In genomic region chr15:40081691-40082194, GRCh38 we compare ENCODE assay signal across 9 cellular contexts. TPM values are rescaled to one million over a fixed set of nuclear protein-coding genes. Genes with fewer than 3 reads are reported as not detected.
DNase-seq lines count a peak whose midpoint lies in the region; ATAC-seq and TF ChIP-seq lines count a peak whose summit lies in the region.
"Had no signal": no experiment of that assay in that cellular context is flagged by ENCODE, and none has a peak within 500 bp of the region (broad histone marks: within the 10 kb centered on the region; RNA-seq: fewer than 3 reads in every experiment).

No MANE protein-coding gene starts in this region.

- DNase-seq in DMS 273 (lab: John Stamatoyannopoulos, UW; ENCODE audit: unreplicated experiment) (peak; percentile 67), DMS 273 treated with DMSO at 0.1 percent for 48 hours (lab: John Stamatoyannopoulos, UW) (no peak), chondrocyte (ENCODE audit: low spot score) (no peak), kidney tubule cell (ENCODE audit: low spot score) (peak; percentile 80), cortex of kidney (lab: John Stamatoyannopoulos, UW) (no peak)

- no peak for TF ChIP-seq CTCF in OCI-LY1 (IDR thresholded peaks at IDR 0.05; ENCODE audit: low read length)
- peak; percentile 35 for TF ChIP-seq CTCF in chondrocyte (IDR thresholded peaks at IDR 0.05)

- H3K36me3 Mint-ChIP-seq in chondrocyte (ENCODE audit: low read depth) = no peaks in the 10 kb centered on the region

- H3K4me1 Mint-ChIP-seq in chondrocyte (ENCODE audit: low read depth) = peaks cover 53% of the 10 kb centered on the region

- H3K9me2 ChIP-seq in OCI-LY1 (ENCODE audit: low read depth, low read length) = no peaks in the 10 kb centered on the region

- H3K27me3 Mint-ChIP-seq in chondrocyte (ENCODE audit: low read depth) = no peaks in the 10 kb centered on the region

- H3F3A ChIP-seq in OCI-LY1 (ENCODE audit: insufficient read depth, low read length) = 0 out of 2 replicates have a peak, but pooled peaks cover 13% of the 10 kb centered on the region

- H4K20me1 ChIP-seq in OCI-LY1 (ENCODE audit: insufficient read depth, low read length) = no peaks in the 10 kb centered on the region

- no peaks in the 10 kb centered on the region for H3K79me2 ChIP-seq in OCI-LY1 (ENCODE audit: insufficient read depth, low read length)

- H3K4me3 Mint-ChIP-seq in chondrocyte (ENCODE audit: unreplicated experiment) = peak overlapping the region; percentile 61

- peak overlapping the region; percentile 66 for H3K4me2 ChIP-seq in OCI-LY1 (ENCODE audit: low read length)

- H3K27ac ChIP-seq in OCI-LY1 (ENCODE audit: low read depth, low read length, poor library complexity, severe bottlenecking) (peak overlapping the region; percentile 92), skin epidermis (peak overlapping the region in 20 of 21 experiments; percentile 15 to 85 (median 72))
- H3K27ac ChIP-seq: 22Rv1 had no signal

- peak overlapping the region; percentile 79 for H3K27ac Mint-ChIP-seq in chondrocyte (ENCODE audit: unreplicated experiment)

- H3K4me3 ChIP-seq in OCI-LY1 (ENCODE audit: low read depth, low read length, poor library complexity, severe bottlenecking) (peak overlapping the region; percentile 25), skin epidermis (peak overlapping the region in 1 of 7 experiments; percentile 17)

- H3K27me3 ChIP-seq in OCI-LY1 (ENCODE audit: insufficient read depth, low read length) = no peaks in the 10 kb centered on the region

- peak overlapping the region; percentile 93 for H2AFZ ChIP-seq in OCI-LY1 (ENCODE audit: low read length)

- H3K4me1 ChIP-seq in OCI-LY1 (ENCODE audit: insufficient read depth, low read length, severe bottlenecking) = peaks cover 79% of the 10 kb centered on the region

- peak overlapping the region; percentile 65 for H3K9ac ChIP-seq in OCI-LY1 (ENCODE audit: low read length)

- no peaks in the 10 kb centered on the region for H3K36me3 ChIP-seq in OCI-LY1 (ENCODE audit: insufficient read depth, low read length)

- no peaks in the 10 kb centered on the region for H3K9me3 ChIP-seq in OCI-LY1 (ENCODE audit: low read length)

- no peak for ATAC-seq in HG02623 (IDR thresholded peaks at IDR 0.05; ENCODE audit: unreplicated experiment)

- no peaks in the 10 kb centered on the region for H3K9me3 Mint-ChIP-seq in chondrocyte (ENCODE audit: low read depth)

RNA-seq across cellular contexts. Expression of gene BMF, which starts 26.9 kb away (rescaled TPM):
- 15.1 to 40.9 TPM (median 17.9 TPM) in 3 replicates for total RNA-seq in chondrocyte

RNA-seq across cellular contexts. Expression of gene SRP14, which starts 42.8 kb away (rescaled TPM):
- 144 to 199 TPM (median 146 TPM) in 3 replicates for total RNA-seq in chondrocyte

Comparison
In these comparisons a context has a peak if more than half of its experiments do, and no peak if none do; other contexts are left out.
1. DNase-seq: peak in DMS 273 (single experiment) and kidney tubule cell (single experiment); none in DMS 273 treated with DMSO at 0.1 percent for 48 hours (single experiment), chondrocyte (single experiment) and cortex of kidney (single experiment).